Comparison of ENCODE assay signal across 18 cellular contexts in genomic region chr15:96350884-96351639, GRCh38. TPM values are rescaled to one million over a fixed set of nuclear protein-coding genes. Genes with fewer than 3 reads are reported as not detected.
DNase-seq lines count a peak whose midpoint lies in the region; ATAC-seq, FAIRE-seq and TF ChIP-seq lines count a peak whose summit lies in the region.
"Had no signal": no experiment of that assay in that cellular context is flagged by ENCODE, and none has a peak within 500 bp of the region (broad histone marks: within the 10 kb centered on the region; RNA-seq: fewer than 3 reads in every experiment).

No MANE protein-coding gene starts in this region.

- H3K27ac Mint-ChIP-seq in astrocyte (ENCODE audit: unreplicated experiment) (peak overlapping the region; percentile 66), nephron progenitor cell (no peak overlapping the region)
- H3K27ac Mint-ChIP-seq: stimulated activated naive CD8-positive, alpha-beta T cell treated with anti-CD3 and anti-CD28 coated beads, Interleukin-15, amount 100 ng/mL, for 72 hours had no signal

- peak overlapping the region; percentile 90 for H3K27ac ChIP-seq in astrocyte (ENCODE audit: low read depth, low read length)
- peak overlapping the region; percentile 88 to 97 for H3K27ac ChIP-seq in testis
- H3K27ac ChIP-seq in pancreas, result no peak overlapping the region

- TF ChIP-seq POLR2A in testis (IDR thresholded peaks at IDR 0.05), result no peak

- no peak for TF ChIP-seq CTCF in astrocyte (IDR thresholded peaks at IDR 0.05; ENCODE audit: insufficient read depth, low read depth, low read length)
- TF ChIP-seq CTCF in epithelial cell of esophagus (IDR thresholded peaks at IDR 0.05; ENCODE audit: insufficient read depth, low read depth, low read length, missing control alignments), result no peak
- TF ChIP-seq CTCF in nephron progenitor cell (IDR thresholded peaks at IDR 0.05), result no peak
- no peak for TF ChIP-seq CTCF in testis (IDR thresholded peaks at IDR 0.05)
- TF ChIP-seq CTCF in pancreas (IDR thresholded peaks at IDR 0.05), result no peak

- H3K36me3 ChIP-seq in astrocyte (ENCODE audit: insufficient read depth, low read length), result peaks cover 21% of the 10 kb centered on the region
- no peaks in the 10 kb centered on the region for H3K36me3 ChIP-seq in testis (ENCODE audit: low read depth, missing control alignments)
- no peaks in the 10 kb centered on the region for H3K36me3 ChIP-seq in pancreas

- H3K36me3 Mint-ChIP-seq in astrocyte (ENCODE audit: low read depth, unreplicated experiment) (peaks cover 14% of the 10 kb centered on the region), nephron progenitor cell (ENCODE audit: low read depth) (peaks cover 24% of the 10 kb centered on the region)

- H3K4me1 ChIP-seq in astrocyte (ENCODE audit: insufficient read depth, low read length) (peaks cover 80% of the 10 kb centered on the region), testis (peaks cover 43% of the 10 kb centered on the region), pancreas (no peaks in the 10 kb centered on the region)

- peaks cover 70% of the 10 kb centered on the region for H3K79me2 ChIP-seq in astrocyte (ENCODE audit: insufficient read depth, low read length)

- intact Hi-C loops in testis (cut with DNase I; ENCODE audit: low total_unique reads) (no loop called here), pancreas (cut with DNase I) (loop anchor here in 2 of 3 donors (10.0 kb wide), 2 partner anchors 884 to 1404 kb away; no protein-coding TSS in a partner anchor)

- FAIRE-seq in astrocyte (lab: Jason Lieb, UNC), result no peak
- FAIRE-seq in pancreas (lab: Jason Lieb, UNC), result no peak

- H3K4me2 ChIP-seq in astrocyte (ENCODE audit: low read length), result peak overlapping the region; percentile 93

- H3K9ac ChIP-seq in astrocyte (ENCODE audit: low read length), result peak overlapping the region; percentile 96

- no peak overlapping the region for H2AFZ ChIP-seq in astrocyte (ENCODE audit: low read depth, low read length)

- H3K4me1 Mint-ChIP-seq in astrocyte (ENCODE audit: low read depth, unreplicated experiment) (peaks cover 30% of the 10 kb centered on the region), nephron progenitor cell (peaks cover 75% of the 10 kb centered on the region)

- peaks cover 64% of the 10 kb centered on the region for H3K27me3 Mint-ChIP-seq in astrocyte (ENCODE audit: low read depth, unreplicated experiment)
- H3K27me3 Mint-ChIP-seq in nephron progenitor cell (ENCODE audit: low read depth, poor library complexity), result peaks cover 58% of the 10 kb centered on the region

- H3K9me3 ChIP-seq in astrocyte (ENCODE audit: insufficient read depth, low read depth, low read length) (no peaks in the 10 kb centered on the region), testis (no peaks in the 10 kb centered on the region), pancreas (no peaks in the 10 kb centered on the region)

- peaks cover 7% of the 10 kb centered on the region for H3K9me3 Mint-ChIP-seq in astrocyte (ENCODE audit: unreplicated experiment)
- H3K9me3 Mint-ChIP-seq in nephron progenitor cell, result no peaks in the 10 kb centered on the region

- 26 to 30% methylated on average over 19 of the region's 19 CpGs for WGBS in testis, 2 donors
- WGBS in pancreas, 2 donors, result 73 to 82% methylated on average over 19 of the region's 19 CpGs

- DNase-seq in astrocyte (ENCODE audit: low read depth) (no peak), epithelial cell of esophagus (ENCODE audit: low read depth) (no peak), nephron progenitor cell (no peak), testis (no peak), germinal center (ENCODE audit: low spot score) (no peak), pancreas (no peak), SW480 (ENCODE audit: low spot score) (no peak)
- DNase-seq: activated naive CD4-positive, alpha-beta T cell; C1 segment of cervical spinal cord; DMS79; foreskin melanocyte; Kasumi-1; midbrain; NCI-H1417 treated with DMSO at 0.1 percent for 48 hours; NCI-H2227 treated with DMSO at 0.1 percent for 48 hours; stimulated activated naive CD8-positive, alpha-beta T cell treated with anti-CD3 and anti-CD28 coated beads, Interleukin-15, amount 100 ng/mL, for 72 hours had no signal

- H3K4me3 ChIP-seq in astrocyte (ENCODE audit: insufficient read depth, low read depth, low read length) (no peak overlapping the region), epithelial cell of esophagus (ENCODE audit: low read length) (peak overlapping the region; percentile 37), testis (no peak overlapping the region), pancreas (no peak overlapping the region)

- H3K27me3 ChIP-seq in astrocyte (ENCODE audit: insufficient read depth, low read length) (no peaks in the 10 kb centered on the region), testis (no peaks in the 10 kb centered on the region), pancreas (no peaks in the 10 kb centered on the region)

- no peak overlapping the region for H3K4me3 Mint-ChIP-seq in astrocyte (ENCODE audit: unreplicated experiment)
- peak overlapping the region; percentile 73 for H3K4me3 Mint-ChIP-seq in nephron progenitor cell
- H3K4me3 Mint-ChIP-seq: stimulated activated naive CD8-positive, alpha-beta T cell treated with anti-CD3 and anti-CD28 coated beads, Interleukin-15, amount 100 ng/mL, for 72 hours had no signal

- ATAC-seq in pancreas (no peak), GM21423 (IDR thresholded peaks at IDR 0.05; ENCODE audit: unreplicated experiment) (no peak)
- ATAC-seq: stimulated activated naive CD8-positive, alpha-beta T cell treated with anti-CD3 and anti-CD28 coated beads, Interleukin-15, amount 100 ng/mL, for 72 hours had no signal

- H4K20me1 ChIP-seq in astrocyte (ENCODE audit: insufficient read depth, low read length), result peaks cover 33% of the 10 kb centered on the region

RNA-seq across cellular contexts. Expression of gene NR2F2, which starts 20.6 kb away (rescaled TPM):
- 59.0 and 75.8 TPM in 2 replicates for total RNA-seq in astrocyte
- total RNA-seq in testis, result 10 to 100 TPM; 31.2 to 38.2 TPM
- 42.9 TPM for polyA plus RNA-seq in testis (ENCODE audit: insufficient read depth, low read depth, low replicate concordance)
- total RNA-seq in pancreas, result 10 to 100 TPM in 4 of 6 donors, 1 to 10 TPM in 2; 8.3 to 25.6 (median 14.0) TPM
- polyA plus RNA-seq in pancreas, result 10 to 100 TPM in 1 of 2 donors, 1 to 10 TPM in 1; 7.0 to 16.2 TPM
- total RNA-seq: T-helper 2 cell treated with Interferon-gamma antibody and Interleukin-4, amounts not matched to agents 100 ng/mL and 5 ng/mL, for 36 hours had no signal

Comparison
In these comparisons a context has a peak if more than half of its experiments do, and no peak if none do; other contexts are left out.
1. H3K27ac ChIP-seq: peak in astrocyte (single experiment) and testis (2 of 2); none in pancreas (0 of 4).